In genomic region chr17:31488264-31488981, GRCh38 we compare ENCODE assay signal across 8 cellular contexts.
DNase-seq lines count a peak whose midpoint lies in the region; ATAC-seq and TF ChIP-seq lines count a peak whose summit lies in the region.

No MANE protein-coding gene starts in this region.

- peaks cover 9% of the 10 kb centered on the region for H3K4me1 ChIP-seq in RWPE2 (ENCODE audit: insufficient read depth, poor library complexity, severe bottlenecking)

- peak overlapping the region; percentile 85 for H3K4me3 ChIP-seq in RWPE2 (ENCODE audit: severe bottlenecking)

- no peaks in the 10 kb centered on the region for H3K9me3 ChIP-seq in RWPE2 (ENCODE audit: severe bottlenecking)

- peaks cover 15% of the 10 kb centered on the region for H3K27me3 Mint-ChIP-seq in endothelial cell (ENCODE audit: unreplicated experiment)
- peaks cover 60% of the 10 kb centered on the region for H3K27me3 Mint-ChIP-seq in nephron progenitor cell (ENCODE audit: low read depth, poor library complexity)

- H3K36me3 Mint-ChIP-seq in endothelial cell (ENCODE audit: low read depth, unreplicated experiment) (peaks cover 10% of the 10 kb centered on the region), nephron progenitor cell (ENCODE audit: low read depth) (no peaks in the 10 kb centered on the region)

- H3K27ac Mint-ChIP-seq in endothelial cell (ENCODE audit: unreplicated experiment) (no peak overlapping the region), nephron progenitor cell (no peak overlapping the region)

- H3K4me1 Mint-ChIP-seq in endothelial cell (ENCODE audit: unreplicated experiment) (peaks cover 13% of the 10 kb centered on the region), nephron progenitor cell (peaks cover 49% of the 10 kb centered on the region)

- ATAC-seq in HG03025 (IDR thresholded peaks at IDR 0.05; ENCODE audit: low FRiP score, unreplicated experiment) (peak; percentile 23), RWPE2 (ENCODE audit: low read depth) (peak; percentile 35)

- no peaks in the 10 kb centered on the region for H3K27me3 ChIP-seq in RWPE2 (ENCODE audit: insufficient read depth, poor library complexity, severe bottlenecking)

- H3K36me3 ChIP-seq in RWPE2 (ENCODE audit: low read depth): no peaks in the 10 kb centered on the region

- no peak for TF ChIP-seq CTCF in RWPE2 (IDR thresholded peaks at IDR 0.05; ENCODE audit: poor library complexity, severe bottlenecking)
- TF ChIP-seq CTCF in endothelial cell (IDR thresholded peaks at IDR 0.05; ENCODE audit: unreplicated experiment): no peak
- no peak for TF ChIP-seq CTCF in nephron progenitor cell (IDR thresholded peaks at IDR 0.05)

- no peak overlapping the region for H3K27ac ChIP-seq in RWPE2 (ENCODE audit: poor library complexity, severe bottlenecking)

- H3K4me3 Mint-ChIP-seq in endothelial cell (ENCODE audit: unreplicated experiment) (peak overlapping the region; percentile 87), nephron progenitor cell (peak overlapping the region; percentile 86)

- DNase-seq in NCI-H2029 (lab: John Stamatoyannopoulos, UW) (peak; percentile 22), NCI-H2029 treated with DMSO at 0.1 percent for 48 hours (lab: John Stamatoyannopoulos, UW) (no peak), RWPE2 (ENCODE audit: low spot score) (no peak), endothelial cell (ENCODE audit: low spot score) (no peak), nephron progenitor cell (peak; percentile 31), dedifferentiated amniotic fluid mesenchymal stem cell (ENCODE audit: extremely low spot score) (no peak), erythroblast (lab: John Stamatoyannopoulos, UW) (no peak)

- no peak for TF ChIP-seq POLR2A in erythroblast (IDR thresholded peaks at IDR 0.05; ENCODE audit: low read length)

- H3K9me3 Mint-ChIP-seq in endothelial cell (ENCODE audit: unreplicated experiment) (no peaks in the 10 kb centered on the region), nephron progenitor cell (no peaks in the 10 kb centered on the region)

Comparison
In these comparisons a context has a peak if more than half of its experiments do, and no peak if none do; other contexts are left out.
1. DNase-seq: peak in NCI-H2029 (single experiment) and nephron progenitor cell (single experiment); none in NCI-H2029 treated with DMSO at 0.1 percent for 48 hours (single experiment), RWPE2 (single experiment), endothelial cell (single experiment), dedifferentiated amniotic fluid mesenchymal stem cell (single experiment) and erythroblast (0 of 2).